In genomic region chr10:124546957-124547650, GRCh38 we compare ENCODE assay signal across 30 cellular contexts.
DNase-seq lines count a peak whose midpoint lies in the region; ATAC-seq and TF ChIP-seq lines count a peak whose summit lies in the region.
"Had no signal": no experiment of that assay in that cellular context is flagged by ENCODE, and none has a peak within 500 bp of the region (broad histone marks: within the 10 kb centered on the region; RNA-seq: fewer than 3 reads in every experiment).

No MANE protein-coding gene starts in this region.

- H2AFZ ChIP-seq in OCI-LY7 (ENCODE audit: low read length) = peak overlapping the region; percentile 33; the same call in 1 of the 2 replicates

- H3K27me3 ChIP-seq in BLaER1 treated with 17β-estradiol and CSF1 and Interleukin-3, amounts not matched to agents 10 nM and 100 nM = peaks cover 0 to 21% (median 15%) of the 10 kb centered on the region in 11 experiments; a peak in 14 of 22 replicates
- H3K27me3 ChIP-seq in psoas muscle (ENCODE audit: insufficient read depth in 3 of 3, low read length in 2 of 3) = no peaks in the 10 kb centered on the region
- H3K27me3 ChIP-seq in H7 (ENCODE audit: control insufficient read depth, insufficient read depth, low read length) = no peaks in the 10 kb centered on the region
- H3K27me3 ChIP-seq: BE2C, MG63, uterus had no signal

- H3K4me3 ChIP-seq in BLaER1 treated with 17β-estradiol and CSF1 and Interleukin-3, amounts not matched to agents 10 nM and 100 nM = no peak overlapping the region
- H3K4me3 ChIP-seq in OCI-LY7 (ENCODE audit: low read depth, low read length, poor library complexity, severe bottlenecking) (peak overlapping the region; percentile 62), psoas muscle (peak overlapping the region; percentile 53), H7 (ENCODE audit: insufficient read depth, low read depth, low read length) (no peak overlapping the region)
- H3K4me3 ChIP-seq: MG63, skin epidermis, thoracic aorta, uterus had no signal

- no peaks in the 10 kb centered on the region for H3K36me3 ChIP-seq in BLaER1 treated with 17β-estradiol and CSF1 and Interleukin-3, amounts not matched to agents 10 nM and 100 nM
- H3K36me3 ChIP-seq in OCI-LY7 (ENCODE audit: insufficient read depth, low read length) (no peaks in the 10 kb centered on the region), psoas muscle (ENCODE audit: insufficient read depth in 1 of 2, low read depth in 1 of 2) (no peaks in the 10 kb centered on the region), H7 (replicated peaks; ENCODE audit: control insufficient read depth, insufficient read depth, low read length) (no peaks in the 10 kb centered on the region)
- H3K36me3 ChIP-seq: BE2C, MG63, thoracic aorta, uterus had no signal

- intact Hi-C loops in OCI-LY7 (cut with micrococcal nuclease; ENCODE audit: unreplicated experiment) (no loop called here), psoas muscle (cut with DNase I) (no loop called here)

- CTCF ChIA-PET in OCI-LY7 (lab: Charles Lee; ENCODE audit: unreplicated experiment) = interaction anchor here (1.1 to 4.4 kb wide), 3 partner anchors 9 to 54 kb away, joined by 3 to 43 read pairs (median 3); no protein-coding TSS in a partner anchor

- BruUV-seq in OCI-LY7 (replicated peaks; lab: Mats Ljungman, UMichigan) = no TSS peak

- 0 out of 22 replicates have a peak overlapping the region, but pooled peaks of 1 of the 11 experiments have one; percentile 20 for H3K27ac ChIP-seq in BLaER1 treated with 17β-estradiol and CSF1 and Interleukin-3, amounts not matched to agents 10 nM and 100 nM
- peak overlapping the region; percentile 98 for H3K27ac ChIP-seq in OCI-LY7 (ENCODE audit: low read depth, low read length, poor library complexity, severe bottlenecking)
- H3K27ac ChIP-seq in psoas muscle = peak overlapping the region; percentile 79
- H3K27ac ChIP-seq: thoracic aorta, uterus had no signal

- peak overlapping the region; percentile 54 to 89 (median 79) for H3K4me2 ChIP-seq in BLaER1 treated with 17β-estradiol and CSF1 and Interleukin-3, amounts not matched to agents 10 nM and 100 nM
- H3K4me2 ChIP-seq in OCI-LY7 (ENCODE audit: low read length) = peak overlapping the region; percentile 61

- peak overlapping the region in 2 of 11 experiments; percentile 17; a peak in 2 of 22 replicates for H3K9ac ChIP-seq in BLaER1 treated with 17β-estradiol and CSF1 and Interleukin-3, amounts not matched to agents 10 nM and 100 nM

- no peaks in the 10 kb centered on the region; the same call in 1 of the 2 replicates for H3K79me2 ChIP-seq in OCI-LY7 (ENCODE audit: insufficient read depth, low read depth, low read length)

- ATAC-seq in psoas muscle (peak in 3 of 4 donors; percentile 24 to 56 (median 34)), HG02759 (IDR thresholded peaks at IDR 0.05; ENCODE audit: unreplicated experiment) (no peak), HG03175 (IDR thresholded peaks at IDR 0.05; ENCODE audit: unreplicated experiment) (no peak)
- ATAC-seq: stimulated activated naive CD8-positive, alpha-beta T cell treated with anti-CD3 and anti-CD28 coated beads, Interleukin-15, Interleukin-2, amounts not matched to agents 100 U/mL and 50 U/mL, for 24 hours had no signal

- peaks cover 0 to 22% (median 6%) of the 10 kb centered on the region in 11 experiments; a peak in 7 of 22 replicates for H4K20me1 ChIP-seq in BLaER1 treated with 17β-estradiol and CSF1 and Interleukin-3, amounts not matched to agents 10 nM and 100 nM
- no peaks in the 10 kb centered on the region for H4K20me1 ChIP-seq in OCI-LY7 (ENCODE audit: insufficient read depth, low read length)

- TF ChIP-seq CTCF in OCI-LY7 (conservative IDR thresholded peaks at IDR 0.05; ENCODE audit: low read length) (no peak), psoas muscle (IDR thresholded peaks at IDR 0.05) (no peak)

- H3K9me3 ChIP-seq in BLaER1 treated with 17β-estradiol and CSF1 and Interleukin-3, amounts not matched to agents 10 nM and 100 nM (replicated peaks in 1 of 11) = no peaks in the 10 kb centered on the region
- H3K9me3 ChIP-seq in OCI-LY7 (ENCODE audit: low read length) = no peaks in the 10 kb centered on the region
- no peaks in the 10 kb centered on the region for H3K9me3 ChIP-seq in psoas muscle
- H3K9me3 ChIP-seq: BE2C, MG63, thoracic aorta, uterus had no signal

- H3K9me2 ChIP-seq in OCI-LY7 (ENCODE audit: insufficient read depth, low read length) = no peaks in the 10 kb centered on the region

- POLR2A ChIA-PET in OCI-LY7 (lab: Charles Lee) = interaction anchor here (0.6 to 5.8 kb wide), 5 partner anchors 10 to 375 kb away, joined by 3 to 105 read pairs (median 7); no protein-coding TSS in a partner anchor

- 77 to 81% (median 78%) methylated on average over 15 of the region's 15 CpGs for WGBS in psoas muscle, 3 donors

- DNase-seq in OCI-LY7 (ENCODE audit: low spot score) (peak; percentile 52), germinal center (ENCODE audit: low spot score) (peak; percentile 60), psoas muscle (no peak), H7 (no peak)
- no peak for DNase-seq in activated CD4-positive, alpha-beta T cell treated with anti-CD3 and anti-CD28 coated beads for 1 hour
- DNase-seq: activated CD4-positive, alpha-beta T cell treated with anti-CD3 and anti-CD28 coated beads, Interleukin-2, amount 10 ng/mL, durations not matched to agents 7 days and 5 days; activated effector memory CD4-positive, alpha-beta T cell treated with anti-CD3 and anti-CD28 coated beads, Interleukin-2, amount 50 U/mL, for 16 hours; activated naive CD8-positive, alpha-beta T cell treated with anti-CD3 and anti-CD28 coated beads for 36 hours; aorta; BE2C; cortex of kidney; DMS 273 treated with DMSO at 0.1 percent for 48 hours; EL; KG1; left ventricle myocardium superior; MG63; NCI-H1436 treated with DMSO at 0.1 percent for 48 hours; NCI-H2081 treated with DMSO at 0.1 percent for 48 hours; NCI-H2227 treated with DMSO at 0.1 percent for 48 hours; NCI-H69; SIG-M5; stimulated activated naive CD8-positive, alpha-beta T cell treated with anti-CD3 and anti-CD28 coated beads, Interleukin-15, Interleukin-2, amounts not matched to agents 100 U/mL and 50 U/mL, for 24 hours; SW 1271; T-helper 9 cell; uterus had no signal

- H3K4me1 ChIP-seq in BLaER1 treated with 17β-estradiol and CSF1 and Interleukin-3, amounts not matched to agents 10 nM and 100 nM = peaks cover 81 to 100% (median 92%) of the 10 kb centered on the region in 10 experiments
- peaks cover 96% of the 10 kb centered on the region for H3K4me1 ChIP-seq in OCI-LY7 (ENCODE audit: insufficient read depth, low read length, poor library complexity, severe bottlenecking)
- peaks cover 7% of the 10 kb centered on the region for H3K4me1 ChIP-seq in psoas muscle
- H3K4me1 ChIP-seq: BE2C, uterus had no signal

Comparison
In these comparisons a context has a peak if more than half of its experiments do, and no peak if none do; other contexts are left out.
1. H3K4me3 ChIP-seq: peak in OCI-LY7 (single experiment) and psoas muscle (single experiment); none in BLaER1 treated with 17β-estradiol and CSF1 and Interleukin-3, amounts not matched to agents 10 nM and 100 nM (0 of 10) and H7 (single experiment).
2. DNase-seq: peak in OCI-LY7 (single experiment) and germinal center (single experiment); none in psoas muscle (0 of 2), H7 (single experiment) and activated CD4-positive, alpha-beta T cell treated with anti-CD3 and anti-CD28 coated beads for 1 hour (single experiment).
3. ATAC-seq: peak in psoas muscle (3 of 4); none in HG02759 (single experiment) and HG03175 (single experiment).